ENCODE assay signal across 8 cellular contexts in genomic region chr2:172234716-172235661, GRCh38.
A peak's percentile ranks its signal among the peaks of the same experiment; 100 is the strongest.
DNase-seq lines count a peak whose midpoint lies in the region; ATAC-seq, FAIRE-seq and TF ChIP-seq lines count a peak whose summit lies in the region.

No MANE protein-coding gene starts in this region.

- DNase-seq in stimulated activated CD4-positive, alpha-beta T cell treated with anti-CD3 and anti-CD28 coated beads, Interleukin-15, amount 100 ng/mL, for 24 hours, result peak; percentile 42
- no peak for DNase-seq in stimulated activated CD4-positive, alpha-beta T cell treated with anti-CD3 and anti-CD28 coated beads, Interleukin-2, amount 100 ng/mL, for 48 hours
- DNase-seq in T-helper 17 cell (peak in 2 of 3 donors; percentile 12 to 13), mucosa of descending colon (peak; percentile 73 to 82 (median 77)), transverse colon (peak; percentile 74), GM12892 (ENCODE audit: insufficient read length) (no peak)

- H3K27me3 ChIP-seq in duodenal mucosa (ENCODE audit: control insufficient read depth in 1 of 2, insufficient read depth in 2 of 2, low read length in 2 of 2), result peaks cover 5 to 13% of the 10 kb centered on the region in 2 donors
- H3K27me3 ChIP-seq in transverse colon, result peaks cover 29% of the 10 kb centered on the region

- no peak for FAIRE-seq in GM12892 (lab: Jason Lieb, UNC)

- H3K9me3 ChIP-seq in T-helper 17 cell (ENCODE audit: control insufficient read depth, low read length, poor library complexity, severe bottlenecking), result no peaks in the 10 kb centered on the region
- no peaks in the 10 kb centered on the region for H3K9me3 ChIP-seq in duodenal mucosa (ENCODE audit: control insufficient read depth in 1 of 2, low read length in 2 of 2)
- no peaks in the 10 kb centered on the region for H3K9me3 ChIP-seq in mucosa of descending colon
- H3K9me3 ChIP-seq in transverse colon, result no peaks in the 10 kb centered on the region

- 0 to 6% methylated on average over 3 to 64 of the region's 64 CpGs for WGBS in transverse colon (ENCODE audit: low coverage in 1 of 2), 2 donors

- TF ChIP-seq EP300 in transverse colon (IDR thresholded peaks at IDR 0.05; ENCODE audit: low read depth), result no peak

- H3K4me1 ChIP-seq in duodenal mucosa (ENCODE audit: control insufficient read depth in 1 of 2, insufficient read depth in 2 of 2, low read length in 2 of 2) (peaks cover 32 to 48% of the 10 kb centered on the region in 2 donors), mucosa of descending colon (ENCODE audit: low read depth) (peaks cover 21% of the 10 kb centered on the region), transverse colon (peaks cover 16 to 34% (median 31%) of the 10 kb centered on the region in 4 donors)

- peaks cover 10% of the 10 kb centered on the region for H3K36me3 Mint-ChIP-seq in T-helper 17 cell (ENCODE audit: low read depth)

- peak overlapping the region; percentile 88 for H3K27ac Mint-ChIP-seq in T-helper 17 cell

- intact Hi-C loops in mucosa of descending colon (cut with DNase I, micrococcal nuclease) (no loop called here), transverse colon (cut with DNase I; ENCODE audit: low total_unique reads) (no loop called here)

- in situ Hi-C loops in transverse colon (cut with MboI; ENCODE audit: low pct_ligation_motif_present in 1 of 4, low pct_unique_long_range_greater_than_20kb in 1 of 4, low sequenced_read_pairs in 3 of 4), result no loop called here

- H3K36me3 ChIP-seq in duodenal mucosa (ENCODE audit: control insufficient read depth in 1 of 2, insufficient read depth in 2 of 2, low read length in 2 of 2) (no peaks in the 10 kb centered on the region), mucosa of descending colon (ENCODE audit: low read depth) (no peaks in the 10 kb centered on the region), transverse colon (no peaks in the 10 kb centered on the region)

- peaks cover 35% of the 10 kb centered on the region for H3K4me1 Mint-ChIP-seq in T-helper 17 cell

- H3K4me3 Mint-ChIP-seq in T-helper 17 cell, result peak overlapping the region; percentile 88

- H3K27me3 Mint-ChIP-seq in T-helper 17 cell, result peaks cover 34% of the 10 kb centered on the region

- peak overlapping the region; percentile 37 to 77 for H3K9ac ChIP-seq in duodenal mucosa (ENCODE audit: low read depth in 1 of 2, low read length in 2 of 2)

- TF ChIP-seq POLR2A in transverse colon (IDR thresholded peaks at IDR 0.05) (peak; percentile 48), GM12892 (IDR thresholded peaks at IDR 0.05; ENCODE audit: low read depth, low read length) (no peak)

- H3K27ac ChIP-seq in duodenal mucosa (ENCODE audit: low read depth, low read length) (peak overlapping the region; percentile 17), transverse colon (peak overlapping the region; percentile 29 to 72 (median 64))

- peak overlapping the region; percentile 73 to 80 for H3K4me3 ChIP-seq in duodenal mucosa (ENCODE audit: low read depth in 1 of 2, low read length in 2 of 2)
- peak overlapping the region; percentile 14 for H3K4me3 ChIP-seq in mucosa of descending colon
- H3K4me3 ChIP-seq in transverse colon, result peak overlapping the region; percentile 2 to 37 (median 26)

- ATAC-seq in T-helper 17 cell, result peak; percentile 78
- peak; percentile 82 for ATAC-seq in mucosa of descending colon
- no peak for ATAC-seq in HG02642 (IDR thresholded peaks at IDR 0.05; ENCODE audit: poor library complexity, unreplicated experiment)

- TF ChIP-seq CTCF in mucosa of descending colon (IDR thresholded peaks at IDR 0.05) (no peak), transverse colon (IDR thresholded peaks at IDR 0.05) (no peak)

Comparison
In these comparisons a context has a peak if more than half of its experiments do, and no peak if none do; other contexts are left out.
1. DNase-seq: peak in stimulated activated CD4-positive, alpha-beta T cell treated with anti-CD3 and anti-CD28 coated beads, Interleukin-15, amount 100 ng/mL, for 24 hours (single experiment), T-helper 17 cell (2 of 3), mucosa of descending colon (3 of 3) and transverse colon (single experiment); none in stimulated activated CD4-positive, alpha-beta T cell treated with anti-CD3 and anti-CD28 coated beads, Interleukin-2, amount 100 ng/mL, for 48 hours (0 of 2) and GM12892 (single experiment).
2. H3K4me3 ChIP-seq: peak in every context shown above with its lines; median percentile 76 in duodenal mucosa; 26 in transverse colon; 14 in mucosa of descending colon.